Comparison of ENCODE assay signal across 1 cellular context in the genomic region with DNA sequence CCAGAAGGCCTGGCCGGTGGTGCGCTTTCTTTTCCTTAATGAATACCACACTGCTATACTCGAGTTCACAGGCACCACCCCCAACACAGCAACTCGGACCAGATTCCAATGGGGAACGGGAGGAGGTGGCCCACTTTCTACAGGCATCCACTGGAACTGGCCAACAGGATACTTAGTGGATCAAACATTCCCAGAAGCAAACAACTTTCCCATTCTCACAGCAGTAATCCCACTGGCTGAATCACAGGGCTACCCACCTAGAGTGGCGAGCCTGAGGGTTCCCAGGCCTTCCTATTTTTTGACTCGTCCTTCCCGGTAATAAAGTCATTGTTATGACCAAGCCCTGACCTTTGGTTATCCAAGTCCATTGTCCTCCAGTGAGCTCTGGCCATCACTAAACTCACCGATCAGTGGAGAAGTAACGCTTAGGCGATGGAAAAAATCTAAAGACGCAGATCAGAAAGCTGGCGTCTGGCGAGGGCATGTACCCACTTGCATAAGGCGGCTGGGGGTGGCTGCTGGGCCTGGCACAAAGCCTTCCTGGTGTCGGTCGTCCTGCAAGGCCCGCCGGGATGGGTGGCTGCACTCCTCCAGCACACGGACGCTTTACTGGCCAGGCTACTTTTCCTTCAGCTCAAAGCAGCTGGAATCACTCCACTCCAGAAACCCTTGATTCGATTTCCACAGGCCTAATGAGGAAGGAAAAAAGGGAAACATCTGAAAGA.
TF ChIP-seq lines count a peak whose summit lies in the region.

No MANE protein-coding gene starts in this region.

TF ChIP-seq in IMR-90, 13 proteins besides CTCF, POLR2A, EP300 and RAD21 (continued from another document):
- no peak for TF ChIP-seq RCOR1 (IDR thresholded peaks at IDR 0.05; ENCODE audit: insufficient replicate concordance, low read length)
- TF ChIP-seq MAZ (IDR thresholded peaks at IDR 0.05; ENCODE audit: borderline replicate concordance, low read depth, low read length) = no peak
- TF ChIP-seq MXI1 (IDR thresholded peaks at IDR 0.05; ENCODE audit: borderline replicate concordance, low read depth, low read length) = no peak
- TF ChIP-seq SMC3 (IDR thresholded peaks at IDR 0.05; ENCODE audit: low read depth, low read length) = no peak
